10 cellular contexts compared by ENCODE assay signal in the genomic region with DNA sequence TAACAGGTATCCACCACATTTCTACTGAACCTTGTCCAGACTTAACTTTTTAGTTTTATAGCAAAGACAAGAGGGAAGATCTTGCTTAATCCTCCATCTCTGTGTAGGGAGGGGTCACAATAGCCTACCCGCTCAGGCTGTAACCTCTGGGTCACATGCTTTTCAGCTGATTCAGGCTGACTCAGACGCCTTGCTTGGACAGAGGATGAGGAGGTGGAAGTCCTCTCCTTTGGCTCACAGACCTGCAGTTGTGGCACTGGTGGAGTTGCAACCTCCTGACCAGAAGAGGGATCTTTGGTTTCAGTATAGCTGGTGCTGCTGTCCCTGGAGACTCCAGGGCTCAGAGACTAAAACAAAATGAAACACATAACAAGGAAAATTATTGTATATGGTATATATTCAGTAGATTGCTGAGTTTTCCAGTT.
DNase-seq lines count a peak whose midpoint lies in the region; ATAC-seq and TF ChIP-seq lines count a peak whose summit lies in the region.
"Had no signal": no experiment of that assay in that cellular context is flagged by ENCODE, and none has a peak within 500 bp of the region (broad histone marks: within the 10 kb centered on the region; RNA-seq: fewer than 3 reads in every experiment).

No MANE protein-coding gene starts in this region.

- H3K4me3 ChIP-seq in astrocyte of the spinal cord (ENCODE audit: low read depth, low read length): no peak overlapping the region

- no peak for TF ChIP-seq CTCF in astrocyte of the spinal cord (IDR thresholded peaks at IDR 0.05; ENCODE audit: low read depth, low read length)

- ATAC-seq in stimulated activated effector memory CD8-positive, alpha-beta T cell treated with anti-CD3 and anti-CD28 coated beads, Interleukin-12 subunit alpha, Interleukin-12 subunit beta, amount 100 ng/mL, for 72 hours: peak; percentile 64

- in situ Hi-C loops in astrocyte of the spinal cord (cut with HindIII; ENCODE audit: low sequenced_read_pairs): no loop called here
- in situ Hi-C loops in KBM-7 (cut with MboI; ENCODE audit: low pct_unique_long_range_greater_than_20kb, low sequenced_read_pairs): no loop called here

- H3K27ac Mint-ChIP-seq in stimulated activated effector memory CD8-positive, alpha-beta T cell treated with anti-CD3 and anti-CD28 coated beads, Interleukin-12 subunit alpha, Interleukin-12 subunit beta, amount 100 ng/mL, for 72 hours: peak overlapping the region; percentile 74

- no peaks in the 10 kb centered on the region for H3K9me3 Mint-ChIP-seq in stimulated activated effector memory CD8-positive, alpha-beta T cell treated with anti-CD3 and anti-CD28 coated beads, Interleukin-12 subunit alpha, Interleukin-12 subunit beta, amount 100 ng/mL, for 72 hours

- no peaks in the 10 kb centered on the region for H3K36me3 Mint-ChIP-seq in stimulated activated effector memory CD8-positive, alpha-beta T cell treated with anti-CD3 and anti-CD28 coated beads, Interleukin-12 subunit alpha, Interleukin-12 subunit beta, amount 100 ng/mL, for 72 hours

- H3K4me1 Mint-ChIP-seq in stimulated activated effector memory CD8-positive, alpha-beta T cell treated with anti-CD3 and anti-CD28 coated beads, Interleukin-12 subunit alpha, Interleukin-12 subunit beta, amount 100 ng/mL, for 72 hours: peaks cover 15% of the 10 kb centered on the region

- DNase-seq in HCEC 1CT (peak; percentile 98), astrocyte of the spinal cord (ENCODE audit: low read depth, low spot score) (peak; percentile 91), iris pigment epithelial cell (ENCODE audit: low read depth) (peak; percentile 98), NCI-H2171 (lab: John Stamatoyannopoulos, UW) (no peak), KBM-7 (no peak), GM19240 (ENCODE audit: insufficient read length, low spot score) (no peak), NCI-H446 (lab: John Stamatoyannopoulos, UW) (no peak)
- DNase-seq in stimulated activated effector memory CD8-positive, alpha-beta T cell treated with anti-CD3 and anti-CD28 coated beads, Interleukin-12 subunit alpha, Interleukin-12 subunit beta, amount 100 ng/mL, for 72 hours (ENCODE audit: low spot score in 2 of 2): no peak
- DNase-seq: NCI-H510A treated with DMSO at 0.1 percent for 48 hours; stimulated activated CD4-positive, alpha-beta T cell treated with anti-CD3 and anti-CD28 coated beads, Interleukin-2, amount 100 ng/mL, for 24 hours had no signal

- no peak overlapping the region for H3K4me3 Mint-ChIP-seq in stimulated activated effector memory CD8-positive, alpha-beta T cell treated with anti-CD3 and anti-CD28 coated beads, Interleukin-12 subunit alpha, Interleukin-12 subunit beta, amount 100 ng/mL, for 72 hours

Comparison
In these comparisons a context has a peak if more than half of its experiments do, and no peak if none do; other contexts are left out.
1. DNase-seq: peak in HCEC 1CT (single experiment), astrocyte of the spinal cord (single experiment) and iris pigment epithelial cell (single experiment); none in stimulated activated effector memory CD8-positive, alpha-beta T cell treated with anti-CD3 and anti-CD28 coated beads, Interleukin-12 subunit alpha, Interleukin-12 subunit beta, amount 100 ng/mL, for 72 hours (0 of 2), NCI-H2171 (single experiment), KBM-7 (single experiment), GM19240 (single experiment) and NCI-H446 (0 of 2).